ENCODE assay signal across 1 cellular context in the genomic region with DNA sequence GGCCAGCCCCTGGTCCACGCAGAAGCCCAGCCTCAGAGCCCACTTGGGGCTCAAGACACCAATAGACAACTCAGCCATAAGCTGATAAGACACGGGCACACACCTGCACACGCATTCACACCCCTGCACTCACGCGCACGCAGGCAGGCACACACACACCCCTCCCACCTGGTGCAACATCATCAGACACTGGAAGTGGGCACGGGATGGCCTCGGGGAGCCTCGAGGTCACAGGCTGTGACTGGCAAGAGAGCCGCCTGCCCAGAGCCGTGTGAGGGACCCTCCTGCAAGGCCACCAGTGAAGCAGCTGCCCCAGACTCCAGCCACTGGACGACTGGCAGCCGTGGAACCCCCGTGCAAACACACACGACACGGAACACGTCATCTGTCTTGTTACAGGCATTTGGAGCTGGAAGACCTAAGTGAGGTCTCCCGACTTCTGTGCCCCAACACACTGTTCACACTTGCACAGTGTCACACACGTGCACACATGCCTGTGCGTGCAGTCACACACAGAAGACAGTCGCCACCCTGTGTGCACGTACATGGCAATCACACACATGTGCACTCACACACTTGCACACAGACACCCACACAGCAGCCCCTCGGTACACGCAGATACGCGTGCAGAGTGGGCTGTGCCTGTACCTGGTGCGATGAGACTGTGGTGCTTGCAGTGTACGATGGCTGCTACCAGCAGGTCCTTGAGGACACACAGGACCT.
TF ChIP-seq lines count a peak whose summit lies in the region.

No MANE protein-coding gene starts in this region.

TF ChIP-seq in GM12878, 131 proteins besides CTCF, POLR2A, EP300 and RAD21:
- TF ChIP-seq, protein P1, sequence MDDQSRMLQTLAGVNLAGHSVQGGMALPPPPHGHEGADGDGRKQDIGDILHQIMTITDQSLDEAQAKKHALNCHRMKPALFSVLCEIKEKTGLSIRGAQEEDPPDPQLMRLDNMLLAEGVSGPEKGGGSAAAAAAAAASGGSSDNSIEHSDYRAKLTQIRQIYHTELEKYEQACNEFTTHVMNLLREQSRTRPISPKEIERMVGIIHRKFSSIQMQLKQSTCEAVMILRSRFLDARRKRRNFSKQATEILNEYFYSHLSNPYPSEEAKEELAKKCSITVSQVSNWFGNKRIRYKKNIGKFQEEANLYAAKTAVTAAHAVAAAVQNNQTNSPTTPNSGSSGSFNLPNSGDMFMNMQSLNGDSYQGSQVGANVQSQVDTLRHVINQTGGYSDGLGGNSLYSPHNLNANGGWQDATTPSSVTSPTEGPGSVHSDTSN (IDR thresholded peaks at IDR 0.05; ENCODE audit: insufficient replicate concordance, low read depth, low read length): peak; percentile 11
- no peak for TF ChIP-seq PKNOX1 (IDR thresholded peaks at IDR 0.05)
- 0 out of 2 replicates have a peak, but pooled peaks have one; percentile 66 for TF ChIP-seq TCF3 (IDR thresholded peaks at IDR 0.05; ENCODE audit: borderline replicate concordance, insufficient read depth, low read depth, low read length)
- TF ChIP-seq IKZF2 (IDR thresholded peaks at IDR 0.05): no peak
- peak; percentile 90 for TF ChIP-seq BCL3 (IDR thresholded peaks at IDR 0.05; ENCODE audit: borderline replicate concordance, insufficient read depth, low read depth, low read length, poor library complexity, severe bottlenecking)
